In genomic region chr4:27703771-27704170, GRCh38 we compare ENCODE assay signal across 18 cellular contexts.
DNase-seq lines count a peak whose midpoint lies in the region; TF ChIP-seq lines count a peak whose summit lies in the region.
"Had no signal": no experiment of that assay in that cellular context is flagged by ENCODE, and none has a peak within 500 bp of the region (broad histone marks: within the 10 kb centered on the region; RNA-seq: fewer than 3 reads in every experiment).

No MANE protein-coding gene starts in this region.

- no peaks in the 10 kb centered on the region for H3K27me3 Mint-ChIP-seq in activated T-helper 1 cell treated with anti-CD3 and anti-CD28 coated beads, Interleukin-12 subunit alpha, Interleukin-12 subunit beta, Interleukin-2, Interleukin-4 antibody, amounts not matched to agents 30 ng/mL and 10 ng/mL and 1 ng/mL, durations not matched to agents 14 hours and 24 hours and 36 hours (ENCODE audit: insufficient read depth)
- H3K27me3 Mint-ChIP-seq: CD4-positive, alpha-beta memory T cell; CD4-positive, CD25-positive, alpha-beta regulatory T cell; CD8-positive, alpha-beta memory T cell had no signal

- no peaks in the 10 kb centered on the region for H3K9me3 Mint-ChIP-seq in activated T-helper 1 cell treated with anti-CD3 and anti-CD28 coated beads, Interleukin-12 subunit alpha, Interleukin-12 subunit beta, Interleukin-2, Interleukin-4 antibody, amounts not matched to agents 30 ng/mL and 10 ng/mL and 1 ng/mL, durations not matched to agents 14 hours and 24 hours and 36 hours

- H2AFZ ChIP-seq in OCI-LY3 (ENCODE audit: low read depth, low read length) (no peak overlapping the region), smooth muscle cell (ENCODE audit: low read depth) (no peak overlapping the region)

- no peaks in the 10 kb centered on the region for H3K4me1 Mint-ChIP-seq in activated T-helper 1 cell treated with anti-CD3 and anti-CD28 coated beads, Interleukin-12 subunit alpha, Interleukin-12 subunit beta, Interleukin-2, Interleukin-4 antibody, amounts not matched to agents 30 ng/mL and 10 ng/mL and 1 ng/mL, durations not matched to agents 14 hours and 24 hours and 36 hours (ENCODE audit: low read depth)
- H3K4me1 Mint-ChIP-seq: CD14-positive monocyte; CD4-positive, alpha-beta memory T cell; CD4-positive, CD25-positive, alpha-beta regulatory T cell; CD8-positive, alpha-beta memory T cell had no signal

- H4K20me1 ChIP-seq in OCI-LY3 (ENCODE audit: insufficient read depth, low read length) (no peaks in the 10 kb centered on the region), smooth muscle cell (ENCODE audit: low read depth) (no peaks in the 10 kb centered on the region)
- H4K20me1 ChIP-seq: BLaER1 had no signal

- H3K4me1 ChIP-seq in OCI-LY3 (ENCODE audit: low read length) = peaks cover 10% of the 10 kb centered on the region
- H3K4me1 ChIP-seq in smooth muscle cell (ENCODE audit: low read depth) = peaks cover 8% of the 10 kb centered on the region
- H3K4me1 ChIP-seq: BE2C, BLaER1 had no signal

- H3K4me3 ChIP-seq in OCI-LY3 (ENCODE audit: low read length) (no peak overlapping the region), fibroblast of pulmonary artery (replicated peaks; ENCODE audit: low read depth, low read length) (no peak overlapping the region), smooth muscle cell (no peak overlapping the region)
- H3K4me3 ChIP-seq: BLaER1 had no signal

- H3K4me2 ChIP-seq in OCI-LY3 (ENCODE audit: low read length) = 0 out of 2 replicates have a peak overlapping the region, but pooled peaks have one; percentile 18
- no peak overlapping the region for H3K4me2 ChIP-seq in smooth muscle cell
- H3K4me2 ChIP-seq: BLaER1 had no signal

- no peak overlapping the region for H3K27ac ChIP-seq in OCI-LY3 (ENCODE audit: low read length)
- H3K27ac ChIP-seq in smooth muscle cell (ENCODE audit: low read depth) = peak overlapping the region; percentile 95
- H3K27ac ChIP-seq: BLaER1 had no signal

- TF ChIP-seq CTCF in OCI-LY3 (IDR thresholded peaks at IDR 0.05; ENCODE audit: low read depth, low read length) = no peak
- no peak for TF ChIP-seq CTCF in fibroblast of pulmonary artery (IDR thresholded peaks at IDR 0.05; ENCODE audit: low read length, missing control alignments)
- TF ChIP-seq CTCF in smooth muscle cell (IDR thresholded peaks at IDR 0.05; ENCODE audit: borderline replicate concordance, insufficient read depth, poor library complexity, severe bottlenecking) = no peak

- H3K79me2 ChIP-seq in OCI-LY3 (ENCODE audit: low read length) (no peaks in the 10 kb centered on the region), smooth muscle cell (ENCODE audit: low read depth) (no peaks in the 10 kb centered on the region)

- H3K36me3 Mint-ChIP-seq in activated T-helper 1 cell treated with anti-CD3 and anti-CD28 coated beads, Interleukin-12 subunit alpha, Interleukin-12 subunit beta, Interleukin-2, Interleukin-4 antibody, amounts not matched to agents 30 ng/mL and 10 ng/mL and 1 ng/mL, durations not matched to agents 14 hours and 24 hours and 36 hours (ENCODE audit: low read depth) = no peaks in the 10 kb centered on the region
- H3K36me3 Mint-ChIP-seq: CD14-positive monocyte; CD4-positive, alpha-beta memory T cell; CD4-positive, CD25-positive, alpha-beta regulatory T cell had no signal

- 75% methylated on average over 4 of the region's 4 CpGs for WGBS in smooth muscle cell (ENCODE audit: low lambda C conversion rate)

- no peak overlapping the region for H3K9ac ChIP-seq in OCI-LY3 (ENCODE audit: low read length)
- H3K9ac ChIP-seq in smooth muscle cell (ENCODE audit: low read depth) = peak overlapping the region; percentile 71
- H3K9ac ChIP-seq: BLaER1 had no signal

- H3K9me3 ChIP-seq in OCI-LY3 (ENCODE audit: insufficient read depth, low read length) = no peaks in the 10 kb centered on the region
- H3K9me3 ChIP-seq in smooth muscle cell (replicated peaks; ENCODE audit: low read depth) = no peaks in the 10 kb centered on the region
- H3K9me3 ChIP-seq: BE2C, BLaER1 had no signal

- H3K27me3 ChIP-seq in OCI-LY3 (ENCODE audit: low read depth, low read length) = no peaks in the 10 kb centered on the region
- no peaks in the 10 kb centered on the region for H3K27me3 ChIP-seq in smooth muscle cell (ENCODE audit: low read depth)
- H3K27me3 ChIP-seq: BE2C, BLaER1 had no signal

- intact Hi-C loops in activated T-helper 1 cell treated with anti-CD3 and anti-CD28 coated beads, Interleukin-12 subunit alpha, Interleukin-12 subunit beta, Interleukin-2, Interleukin-4 antibody, amounts not matched to agents 30 ng/mL and 10 ng/mL and 1 ng/mL, durations not matched to agents 14 hours and 24 hours and 36 hours (cut with micrococcal nuclease) = no loop called here

- H3F3A ChIP-seq in smooth muscle cell (ENCODE audit: low read depth) = no peaks in the 10 kb centered on the region

- DNase-seq in fibroblast of pulmonary artery (ENCODE audit: low read depth) = peak; percentile 2
- DNase-seq in smooth muscle cell (lab: John Stamatoyannopoulos, UW; ENCODE audit: unreplicated experiment) = no peak
- DNase-seq in NCI-H1694 treated with DMSO at 0.1 percent for 48 hours (lab: John Stamatoyannopoulos, UW) = no peak
- no peak for DNase-seq in activated T-helper 1 cell treated with anti-CD3 and anti-CD28 coated beads, Interleukin-12 subunit alpha, Interleukin-12 subunit beta, Interleukin-2, Interleukin-4 antibody, amounts not matched to agents 30 ng/mL and 10 ng/mL and 1 ng/mL, durations not matched to agents 14 hours and 24 hours and 36 hours (ENCODE audit: low spot score)
- no peak for DNase-seq in GF-D8 (lab: John Stamatoyannopoulos, UW)
- DNase-seq: 8988T; CD4-positive, alpha-beta memory T cell; CD4-positive, CD25-positive, alpha-beta regulatory T cell; CD8-positive, alpha-beta memory T cell; DMS 273 treated with DMSO at 0.1 percent for 48 hours; DMS153; DMS79; DND-41; GDM1 had no signal

- H3K36me3 ChIP-seq in OCI-LY3 (replicated peaks; ENCODE audit: low read depth, low read length) = no peaks in the 10 kb centered on the region
- no peaks in the 10 kb centered on the region for H3K36me3 ChIP-seq in smooth muscle cell (ENCODE audit: low read depth)
- H3K36me3 ChIP-seq: BE2C, BLaER1 had no signal

- no peak overlapping the region for H3K4me3 Mint-ChIP-seq in activated T-helper 1 cell treated with anti-CD3 and anti-CD28 coated beads, Interleukin-12 subunit alpha, Interleukin-12 subunit beta, Interleukin-2, Interleukin-4 antibody, amounts not matched to agents 30 ng/mL and 10 ng/mL and 1 ng/mL, durations not matched to agents 14 hours and 24 hours and 36 hours
- H3K4me3 Mint-ChIP-seq: CD14-positive monocyte; CD4-positive, alpha-beta memory T cell; CD4-positive, CD25-positive, alpha-beta regulatory T cell; CD8-positive, alpha-beta memory T cell had no signal

- H3K27ac Mint-ChIP-seq in activated T-helper 1 cell treated with anti-CD3 and anti-CD28 coated beads, Interleukin-12 subunit alpha, Interleukin-12 subunit beta, Interleukin-2, Interleukin-4 antibody, amounts not matched to agents 30 ng/mL and 10 ng/mL and 1 ng/mL, durations not matched to agents 14 hours and 24 hours and 36 hours = no peak overlapping the region
- H3K27ac Mint-ChIP-seq: CD14-positive monocyte; CD4-positive, alpha-beta memory T cell; CD4-positive, CD25-positive, alpha-beta regulatory T cell; CD8-positive, alpha-beta memory T cell had no signal
